Comparison of ENCODE assay signal across 1 cellular context in the genomic region with DNA sequence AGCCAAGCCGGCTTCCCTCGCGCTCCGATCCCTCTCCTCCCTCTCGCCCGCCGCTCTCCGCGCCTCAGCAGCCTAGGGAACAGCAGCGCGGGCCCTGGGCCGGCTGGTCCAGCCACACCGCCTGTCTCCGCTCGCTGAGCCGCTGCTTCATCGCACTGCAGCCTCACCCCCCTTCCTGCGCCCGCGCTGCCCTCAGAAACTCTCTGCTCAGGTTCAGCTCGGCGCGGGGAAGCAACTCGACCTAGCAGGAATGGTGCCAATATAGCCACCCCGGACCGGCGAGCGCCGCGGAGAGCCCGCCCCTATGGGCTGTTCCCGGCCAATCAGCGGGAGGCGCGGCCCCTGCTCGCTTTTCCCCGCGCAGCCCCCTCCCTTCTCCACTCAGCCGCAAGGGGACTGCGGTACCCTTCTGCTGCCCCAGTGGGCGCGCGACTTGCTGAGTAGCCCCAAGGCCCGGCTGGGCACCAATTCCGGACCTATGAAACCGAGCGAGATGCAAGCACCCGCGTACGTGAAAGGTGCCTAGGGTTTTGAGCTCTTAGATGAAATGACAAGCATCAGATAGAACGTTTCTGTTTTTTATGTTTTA.
TF ChIP-seq lines count a peak whose summit lies in the region.

TSS of gene ADAMTS20 (minus strand) at position 233 of the 589 bp plus-strand sequence. CDS start 282 bp downstream, outside the sequence.

TF ChIP-seq in K562, 482 proteins besides CTCF, POLR2A, EP300 and RAD21:
- TF ChIP-seq SAFB (IDR thresholded peaks at IDR 0.05; ENCODE audit: borderline replicate concordance, low read depth, low read length): no peak
- TF ChIP-seq MYNN (IDR thresholded peaks at IDR 0.05): no peak
- TF ChIP-seq MYNN (CRISPR knock-in tag; IDR thresholded peaks at IDR 0.05): no peak
- no peak for TF ChIP-seq DIDO1 (tag; IDR thresholded peaks at IDR 0.05; ENCODE audit: low read depth)
- TF ChIP-seq SRSF3 (IDR thresholded peaks at IDR 0.05; ENCODE audit: insufficient read depth, low read length): no peak
- no peak for TF ChIP-seq RNF2 (IDR thresholded peaks at IDR 0.05)
- TF ChIP-seq, protein P1, sequence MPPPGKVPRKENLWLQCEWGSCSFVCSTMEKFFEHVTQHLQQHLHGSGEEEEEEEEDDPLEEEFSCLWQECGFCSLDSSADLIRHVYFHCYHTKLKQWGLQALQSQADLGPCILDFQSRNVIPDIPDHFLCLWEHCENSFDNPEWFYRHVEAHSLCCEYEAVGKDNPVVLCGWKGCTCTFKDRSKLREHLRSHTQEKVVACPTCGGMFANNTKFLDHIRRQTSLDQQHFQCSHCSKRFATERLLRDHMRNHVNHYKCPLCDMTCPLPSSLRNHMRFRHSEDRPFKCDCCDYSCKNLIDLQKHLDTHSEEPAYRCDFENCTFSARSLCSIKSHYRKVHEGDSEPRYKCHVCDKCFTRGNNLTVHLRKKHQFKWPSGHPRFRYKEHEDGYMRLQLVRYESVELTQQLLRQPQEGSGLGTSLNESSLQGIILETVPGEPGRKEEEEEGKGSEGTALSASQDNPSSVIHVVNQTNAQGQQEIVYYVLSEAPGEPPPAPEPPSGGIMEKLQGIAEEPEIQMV (tag; conservative IDR thresholded peaks at IDR 0.05; ENCODE audit: low read depth): no peak
- no peak for TF ChIP-seq RFX7 (CRISPR knock-in tag; IDR thresholded peaks at IDR 0.05)
- no peak for TF ChIP-seq YBX1 (IDR thresholded peaks at IDR 0.05)
- no peak for TF ChIP-seq HOMEZ (CRISPR knock-in tag; IDR thresholded peaks at IDR 0.05)
- TF ChIP-seq TCF3 (CRISPR knock-in tag; IDR thresholded peaks at IDR 0.05): no peak
- TF ChIP-seq ZKSCAN1 (IDR thresholded peaks at IDR 0.05; ENCODE audit: low read depth, low read length): no peak
